ENCODE assay signal across 11 cellular contexts in genomic region chr12:108643941-108644742, GRCh38. TPM values are rescaled to one million over a fixed set of nuclear protein-coding genes. Genes with fewer than 3 reads are reported as not detected.
DNase-seq lines count a peak whose midpoint lies in the region; ATAC-seq, FAIRE-seq and TF ChIP-seq lines count a peak whose summit lies in the region.
"Had no signal": no experiment of that assay in that cellular context is flagged by ENCODE, and none has a peak within 500 bp of the region (broad histone marks: within the 10 kb centered on the region; RNA-seq: fewer than 3 reads in every experiment).

No MANE protein-coding gene starts in this region.

- no peak overlapping the region for H2AFZ ChIP-seq in H1 (ENCODE audit: low read length)

- intact Hi-C loops in transverse colon (cut with DNase I; ENCODE audit: low total_unique reads): no loop called here

- no peak for TF ChIP-seq EP300 in H1 (IDR thresholded peaks at IDR 0.05; ENCODE audit: borderline replicate concordance in 1 of 2, low read depth in 2 of 2, low read length in 2 of 2)
- no peak for TF ChIP-seq EP300 in transverse colon (IDR thresholded peaks at IDR 0.05; ENCODE audit: low read depth)

- H3K27me3 ChIP-seq in H1 (replicated peaks in 1 of 4; ENCODE audit: control insufficient read depth in 3 of 4, extremely low read depth in 1 of 4, insufficient read depth in 3 of 4, low read length in 3 of 4) (no peaks in the 10 kb centered on the region), transverse colon (no peaks in the 10 kb centered on the region), HAP-1 (ENCODE audit: low read depth) (no peaks in the 10 kb centered on the region)

- H3K18ac ChIP-seq in H1 (ENCODE audit: extremely low read depth, low read length): no peak overlapping the region

- TF ChIP-seq POLR2A in H1 (IDR thresholded peaks at IDR 0.05; ENCODE audit: control extremely low read depth in 1 of 2, low read depth in 2 of 2, low read length in 2 of 2) (no peak), transverse colon (IDR thresholded peaks at IDR 0.05) (no peak)

- WGBS in H1 (ENCODE audit: extremely low coverage in 1 of 2, insufficient coverage in 1 of 2, insufficient read length in 1 of 2, insufficient replicate concordance in 2 of 2, low coverage in 1 of 2, low lambda C conversion rate in 2 of 2, missing lambda C conversion rate in 1 of 2), 2 experiments: 81% methylated on average over 17 of the region's 17 CpGs; no CpG with 5 or more reads in 1 of the 2 experiments
- WGBS in transverse colon (ENCODE audit: low coverage in 1 of 2), 2 donors: 73 to 85% methylated on average over 11 to 17 of the region's 17 CpGs

- CTCF ChIA-PET in H1 (lab: Charles Lee; ENCODE audit: partially characterized antibody): no interaction called here

- TF ChIP-seq CTCF in H1 (IDR thresholded peaks at IDR 0.05; ENCODE audit: control extremely low read depth in 1 of 3, insufficient read depth in 1 of 3, low read depth in 1 of 3, low read length in 3 of 3) (no peak), transverse colon (IDR thresholded peaks at IDR 0.05) (no peak)

- peaks cover 6 to 19% (median 12%) of the 10 kb centered on the region in 4 experiments; a peak in 6 of 8 replicates for H3K36me3 ChIP-seq in H1 (ENCODE audit: control insufficient read depth in 2 of 4, insufficient read depth in 4 of 4, low read length in 3 of 4)
- H3K36me3 ChIP-seq in transverse colon: peaks cover 0 to 37% (median 6%) of the 10 kb centered on the region in 4 donors
- H3K36me3 ChIP-seq in HAP-1 (replicated peaks): peaks cover 19% of the 10 kb centered on the region

- H4K20me1 ChIP-seq in H1 (replicated peaks in 1 of 2; ENCODE audit: control insufficient read depth in 1 of 2, insufficient read depth in 2 of 2, low read length in 2 of 2): no peaks in the 10 kb centered on the region

- no peak overlapping the region for H2BK15ac ChIP-seq in H1 (ENCODE audit: low read length)

- no peaks in the 10 kb centered on the region for H3K9me3 ChIP-seq in H1 (ENCODE audit: insufficient read depth in 2 of 2, low read depth in 1 of 2, low read length in 1 of 2)
- no peaks in the 10 kb centered on the region for H3K9me3 ChIP-seq in transverse colon
- no peaks in the 10 kb centered on the region for H3K9me3 ChIP-seq in HAP-1

- ATAC-seq in GM21447 (IDR thresholded peaks at IDR 0.05; ENCODE audit: unreplicated experiment): no peak
- ATAC-seq: activated CD8-positive, alpha-beta T cell treated with anti-CD3 and anti-CD28 coated beads for 36 hours had no signal

- FAIRE-seq in H1 (lab: Jason Lieb, UNC): no peak

- H3K27ac ChIP-seq in H1 (ENCODE audit: low read depth, low read length) (no peak overlapping the region), transverse colon (peak overlapping the region; percentile 21 to 59 (median 41))
- H3K27ac ChIP-seq: 22Rv1 had no signal

- no peak overlapping the region for H4K5ac ChIP-seq in H1 (ENCODE audit: insufficient read length, low read depth, low read length)

- no peak for TF ChIP-seq RAD21 in H1 (IDR thresholded peaks at IDR 0.05 in 1 of 2, conservative IDR thresholded peaks at IDR 0.05 in 1 of 2; ENCODE audit: low read depth in 2 of 2, low read length in 2 of 2)

- POLR2A ChIA-PET in H1 (lab: Charles Lee; ENCODE audit: partially characterized antibody): interaction anchor here (1.2 kb wide), 1 partner anchor 9 kb away, joined by 4 read pairs; no protein-coding TSS in a partner anchor

- no peak overlapping the region for H3K4ac ChIP-seq in H1 (replicated peaks; ENCODE audit: insufficient read length, low read depth, low read length)

- no peak overlapping the region for H3K23ac ChIP-seq in H1 (ENCODE audit: insufficient read length)

- no peak overlapping the region for H2BK120ac ChIP-seq in H1 (replicated peaks; ENCODE audit: low read depth, low read length)

- H3K23me2 ChIP-seq in H1 (ENCODE audit: low read depth, low read length): no peaks in the 10 kb centered on the region

- H3K4me2 ChIP-seq in H1 (ENCODE audit: insufficient read depth in 1 of 2, low read depth in 2 of 2, low read length in 2 of 2): no peak overlapping the region

- H3K4me3 ChIP-seq in H1 (ENCODE audit: extremely low read depth in 1 of 4, insufficient read depth in 2 of 4, low read depth in 3 of 4, low read length in 4 of 4): no peak overlapping the region
- H3K4me3 ChIP-seq in transverse colon: no peak overlapping the region
- H3K4me3 ChIP-seq in HAP-1: no peak overlapping the region

- no peak overlapping the region for H3K14ac ChIP-seq in H1 (ENCODE audit: insufficient read length)

- no peaks in the 10 kb centered on the region for H3K79me2 ChIP-seq in H1 (ENCODE audit: control insufficient read depth in 1 of 2, insufficient read depth in 2 of 2, low read length in 2 of 2)

- no peak overlapping the region for H4K8ac ChIP-seq in H1 (ENCODE audit: extremely low read depth, insufficient read depth, low read length)

- DNase-seq in DMS53 (lab: John Stamatoyannopoulos, UW) (peak; percentile 72), DMS53 treated with DMSO at 0.1 percent for 48 hours (lab: John Stamatoyannopoulos, UW; ENCODE audit: unreplicated experiment) (no peak), H1 (ENCODE audit: low read depth in 1 of 2, low spot score in 2 of 2) (no peak), midbrain (lab: John Stamatoyannopoulos, UW) (peak; percentile 50), transverse colon (no peak), HuH-7.5 (ENCODE audit: low spot score) (no peak), HAP-1 (ENCODE audit: low spot score in 2 of 2) (no peak)
- DNase-seq: activated CD8-positive, alpha-beta T cell treated with anti-CD3 and anti-CD28 coated beads for 36 hours; immature natural killer cell had no signal

- in situ Hi-C loops in transverse colon (cut with MboI; ENCODE audit: low pct_ligation_motif_present in 1 of 4, low pct_unique_long_range_greater_than_20kb in 1 of 4, low sequenced_read_pairs in 3 of 4) (no loop called here), HAP-1 (cut with MboI; ENCODE audit: low sequenced_read_pairs) (no loop called here)

- no peak overlapping the region for H3K9ac ChIP-seq in H1 (replicated peaks in 1 of 4; ENCODE audit: extremely low read depth in 1 of 4, low read depth in 3 of 4, low read length in 3 of 4)

- H4K91ac ChIP-seq in H1 (replicated peaks; ENCODE audit: insufficient read length, low read length): no peak overlapping the region

- no peak overlapping the region for H3K56ac ChIP-seq in H1 (replicated peaks; ENCODE audit: insufficient read length, low read depth, low read length)

- H2AK5ac ChIP-seq in H1 (ENCODE audit: low read depth, low read length): no peak overlapping the region

- no peaks in the 10 kb centered on the region for H3K79me1 ChIP-seq in H1 (ENCODE audit: low read depth, low read length)

- peaks cover 0 to 6% (median 1%) of the 10 kb centered on the region in 4 experiments; a peak in 2 of 7 replicates for H3K4me1 ChIP-seq in H1 (replicated peaks in 1 of 4; ENCODE audit: control insufficient read depth in 3 of 4, insufficient read depth in 4 of 4, low read length in 3 of 4)
- peaks cover 0 to 24% (median 6%) of the 10 kb centered on the region in 4 donors for H3K4me1 ChIP-seq in transverse colon
- H3K4me1 ChIP-seq in HAP-1: no peaks in the 10 kb centered on the region

- no peak overlapping the region for H2BK12ac ChIP-seq in H1 (ENCODE audit: low read depth, low read length)

- H2BK20ac ChIP-seq in H1 (ENCODE audit: low read length): no peak overlapping the region

- H2BK5ac ChIP-seq in H1 (ENCODE audit: low read depth, low read length): no peak overlapping the region

TF ChIP-seq in H1, 55 proteins besides CTCF, POLR2A, EP300 and RAD21:
- TF ChIP-seq CTBP2 (IDR thresholded peaks at IDR 0.05; ENCODE audit: borderline replicate concordance, insufficient read depth, insufficient read length, low read length) (no peak), POLR2AphosphoS5 (IDR thresholded peaks at IDR 0.05; ENCODE audit: low read depth, low read length) (0 out of 2 replicates have a peak, but pooled peaks have one; percentile 3), PHF8 (conservative IDR thresholded peaks at IDR 0.05; ENCODE audit: low read depth, low read length) (no peak), CEBPB (IDR thresholded peaks at IDR 0.05; ENCODE audit: low read depth, low read length) (no peak), SRF (IDR thresholded peaks at IDR 0.05; ENCODE audit: low read depth, low read length) (no peak), HDAC2 (IDR thresholded peaks at IDR 0.05; ENCODE audit: borderline replicate concordance in 1 of 2, low read depth in 2 of 2, low read length in 2 of 2) (no peak), RFX5 (IDR thresholded peaks at IDR 0.05; ENCODE audit: borderline replicate concordance, low read depth, low read length) (no peak), KDM1A (IDR thresholded peaks at IDR 0.05; ENCODE audit: borderline replicate concordance, low read length) (no peak)

RNA-seq across cellular contexts. Expression of gene SELPLG, which starts 10.4 kb away (rescaled TPM):
- total RNA-seq in H1 (2021; fragmentation: NEBNext Ultra II Directional; extraction: Animal tissue kit (Norgen Biotek cat#: 25700)): 0.13 TPM in 1 of 2 replicates, not detected in the other
- polyA plus RNA-seq in H1 (2011; rRNA removed): 0.18 and 0.19 TPM in 2 replicates
- polyA plus RNA-seq in H1 (2011; cell fraction: cytosol; rRNA removed): 0.09 TPM
- polyA plus RNA-seq in H1 (2011; cell fraction: nucleus; rRNA removed): 0.09 TPM
- polyA plus RNA-seq in H1 (2012, experiment 1 of 2): 0.09 TPM in 1 of 4 replicates, not detected in the others
- polyA plus RNA-seq in H1 (2012, experiment 2 of 2): not detected
- polyA plus RNA-seq in H1 (2013, experiment 1 of 2): 0.08 TPM
- polyA plus RNA-seq in H1 (2013, experiment 2 of 2): 0.06 TPM
- 0.10 TPM in 1 of 2 replicates, not detected in the other for polyA minus RNA-seq in H1 (2011; rRNA and poly(A)+ RNA removed)
- polyA minus RNA-seq in H1 (2011; cell fraction: cytosol; rRNA and poly(A)+ RNA removed): not detected
- polyA minus RNA-seq in H1 (2011; cell fraction: nucleus; rRNA and poly(A)+ RNA removed): not detected
- 1 to 10 TPM; 1.6 to 9.4 (median 3.6) TPM for total RNA-seq in transverse colon

RNA-seq across cellular contexts. Expression of gene TMEM119, which starts 46.3 kb away (rescaled TPM):
- 0.48 and 0.61 TPM in 2 replicates for total RNA-seq in H1 (2021; fragmentation: NEBNext Ultra II Directional; extraction: Animal tissue kit (Norgen Biotek cat#: 25700))
- polyA plus RNA-seq in H1 (2011; rRNA removed): 0.35 TPM in 2 replicates
- polyA plus RNA-seq in H1 (2011; cell fraction: cytosol; rRNA removed): 0.41 TPM
- polyA plus RNA-seq in H1 (2011; cell fraction: nucleus; rRNA removed): 0.27 TPM
- 0.16 to 0.42 TPM (median 0.24 TPM) in 4 replicates for polyA plus RNA-seq in H1 (2012, experiment 1 of 2)
- polyA plus RNA-seq in H1 (2012, experiment 2 of 2): 0.26 TPM
- 0.55 TPM for polyA plus RNA-seq in H1 (2013, experiment 1 of 2)
- polyA plus RNA-seq in H1 (2013, experiment 2 of 2): 0.68 TPM
- polyA minus RNA-seq in H1 (2011; rRNA and poly(A)+ RNA removed): not detected in 2 replicates
- not detected for polyA minus RNA-seq in H1 (2011; cell fraction: cytosol; rRNA and poly(A)+ RNA removed)
- not detected for polyA minus RNA-seq in H1 (2011; cell fraction: nucleus; rRNA and poly(A)+ RNA removed)
- 10 to 100 TPM in 2 of 4 donors, 1 to 10 TPM in 2; 3.3 to 18.3 (median 9.7) TPM for total RNA-seq in transverse colon
- total RNA-seq: activated CD8-positive, alpha-beta T cell treated with anti-CD3 and anti-CD28 coated beads for 36 hours had no signal

Comparison
In these comparisons a context has a peak if more than half of its experiments do, and no peak if none do; other contexts are left out.
1. DNase-seq: peak in DMS53 (single experiment) and midbrain (single experiment); none in DMS53 treated with DMSO at 0.1 percent for 48 hours (single experiment), H1 (0 of 2), transverse colon (single experiment), HuH-7.5 (single experiment) and HAP-1 (0 of 2).